In genomic region chr5:159057426-159057825, GRCh38 we compare ENCODE assay signal across 18 cellular contexts. TPM values are rescaled to one million over a fixed set of nuclear protein-coding genes. Genes with fewer than 3 reads are reported as not detected.
A peak's percentile ranks its signal among the peaks of the same experiment; 100 is the strongest.
DNase-seq lines count a peak whose midpoint lies in the region; ATAC-seq and TF ChIP-seq lines count a peak whose summit lies in the region.
"Had no signal": no experiment of that assay in that cellular context is flagged by ENCODE, and none has a peak within 500 bp of the region (broad histone marks: within the 10 kb centered on the region; RNA-seq: fewer than 3 reads in every experiment).

No MANE protein-coding gene starts in this region.

- H3K9me3 ChIP-seq in BLaER1 treated with 17β-estradiol and CSF1 and Interleukin-3, amounts not matched to agents 10 nM and 100 nM (replicated peaks in 1 of 11), result no peaks in the 10 kb centered on the region
- H3K9me3 ChIP-seq in adipocyte (ENCODE audit: control insufficient read depth, low read length), result no peaks in the 10 kb centered on the region
- no peaks in the 10 kb centered on the region for H3K9me3 ChIP-seq in mesenchymal stem cell (ENCODE audit: control insufficient read depth, low read length)
- H3K9me3 ChIP-seq in thoracic aorta, result no peaks in the 10 kb centered on the region
- H3K9me3 ChIP-seq: Peyer's patch had no signal

- no peak overlapping the region for H3K4me3 ChIP-seq in BLaER1 treated with 17β-estradiol and CSF1 and Interleukin-3, amounts not matched to agents 10 nM and 100 nM
- H3K4me3 ChIP-seq in adipocyte (ENCODE audit: low read length), result peak overlapping the region; percentile 4
- H3K4me3 ChIP-seq in mesenchymal stem cell (ENCODE audit: insufficient read depth in 1 of 2, low read depth in 1 of 2, low read length in 2 of 2), result no peak overlapping the region
- H3K4me3 ChIP-seq in thoracic aorta, result no peak overlapping the region
- H3K4me3 ChIP-seq: Peyer's patch had no signal

- H3K4me1 ChIP-seq in BLaER1 treated with 17β-estradiol and CSF1 and Interleukin-3, amounts not matched to agents 10 nM and 100 nM, result peaks cover 81 to 100% (median 95%) of the 10 kb centered on the region in 10 experiments
- H3K4me1 ChIP-seq in adipocyte (ENCODE audit: control insufficient read depth, insufficient read depth, low read length) (peaks cover 88% of the 10 kb centered on the region), mesenchymal stem cell (ENCODE audit: control insufficient read depth, insufficient read depth, low read depth, low read length) (peaks cover 3% of the 10 kb centered on the region), thoracic aorta (ENCODE audit: control insufficient read depth in 1 of 2, low read depth in 2 of 2) (peaks cover 55 to 86% of the 10 kb centered on the region in 2 donors)
- H3K4me1 ChIP-seq: Peyer's patch had no signal

- DNase-seq in adipocyte (ENCODE audit: low read depth) (no peak), mesenchymal stem cell (no peak), thoracic aorta (ENCODE audit: low spot score) (no peak), ecto neural progenitor cell (ENCODE audit: low spot score) (no peak), NCI-H146 (lab: John Stamatoyannopoulos, UW) (no peak), GDM1 (lab: John Stamatoyannopoulos, UW) (no peak)
- DNase-seq: AML-193; CD8-positive, alpha-beta T cell; DND-41; H7; Kasumi-1; NCI-H1417; NCI-H2029; NCI-H510A; NCI-H82; Peyer's patch; Right ventricle myocardium superior had no signal

- H3K23ac ChIP-seq in mesenchymal stem cell (ENCODE audit: low read length in 2 of 2), result no peak overlapping the region

- no peaks in the 10 kb centered on the region for H3K79me1 ChIP-seq in mesenchymal stem cell (replicated peaks; ENCODE audit: low read length, poor library complexity, severe bottlenecking)

- H2AFZ ChIP-seq in mesenchymal stem cell (ENCODE audit: low read depth, low read length), result no peak overlapping the region

- 77% methylated on average over 3 of the region's 3 CpGs for WGBS in mesenchymal stem cell

- no peak overlapping the region for H4K91ac ChIP-seq in mesenchymal stem cell (ENCODE audit: low read length)

- H3K14ac ChIP-seq in mesenchymal stem cell (ENCODE audit: low read length in 2 of 2), result no peak overlapping the region

- H2BK15ac ChIP-seq in mesenchymal stem cell (ENCODE audit: low read depth, poor library complexity, severe bottlenecking), result no peak overlapping the region

- ATAC-seq in thoracic aorta (ENCODE audit: insufficient number of reproducible peaks, low FRiP score, low read depth), result no peak
- ATAC-seq: CD8-positive, alpha-beta T cell had no signal

- TF ChIP-seq CTCF in thoracic aorta (IDR thresholded peaks at IDR 0.05), result no peak

- H3K27ac ChIP-seq in BLaER1 treated with 17β-estradiol and CSF1 and Interleukin-3, amounts not matched to agents 10 nM and 100 nM, result peak overlapping the region in 5 of 11 experiments; percentile 3 to 52 (median 21); a peak in 4 of 22 replicates
- no peak overlapping the region for H3K27ac ChIP-seq in mesenchymal stem cell (ENCODE audit: low read length, poor library complexity, severe bottlenecking)
- H3K27ac ChIP-seq in thoracic aorta, result peak overlapping the region; percentile 84 to 87
- H3K27ac ChIP-seq: Peyer's patch had no signal

- no peak overlapping the region for H3K18ac ChIP-seq in mesenchymal stem cell (ENCODE audit: low read depth in 1 of 2, low read length in 2 of 2)

- H3K36me3 ChIP-seq in BLaER1 treated with 17β-estradiol and CSF1 and Interleukin-3, amounts not matched to agents 10 nM and 100 nM, result peaks cover 0 to 93% (median 68%) of the 10 kb centered on the region in 11 experiments; a peak in 15 of 22 replicates
- H3K36me3 ChIP-seq in adipocyte (ENCODE audit: control insufficient read depth, insufficient read depth, low read length, severe bottlenecking), result peaks cover 22% of the 10 kb centered on the region
- peaks cover 0 to 12% of the 10 kb centered on the region in 2 experiments for H3K36me3 ChIP-seq in mesenchymal stem cell (ENCODE audit: control insufficient read depth in 1 of 2, insufficient read depth in 2 of 2, low read depth in 1 of 2, low read length in 2 of 2)
- H3K36me3 ChIP-seq in thoracic aorta, result no peaks in the 10 kb centered on the region
- H3K36me3 ChIP-seq: Peyer's patch had no signal

- peak overlapping the region in 10 of 11 experiments; percentile 3 to 95 (median 65); a peak in 13 of 22 replicates for H3K4me2 ChIP-seq in BLaER1 treated with 17β-estradiol and CSF1 and Interleukin-3, amounts not matched to agents 10 nM and 100 nM
- H3K4me2 ChIP-seq in mesenchymal stem cell (ENCODE audit: low read length, poor library complexity, severe bottlenecking), result no peak overlapping the region

- peaks cover 0 to 100% (median 79%) of the 10 kb centered on the region in 11 experiments; a peak in 13 of 22 replicates for H4K20me1 ChIP-seq in BLaER1 treated with 17β-estradiol and CSF1 and Interleukin-3, amounts not matched to agents 10 nM and 100 nM

- no peak overlapping the region for H2AK5ac ChIP-seq in mesenchymal stem cell (ENCODE audit: low read length, severe bottlenecking)

- H3K4ac ChIP-seq in mesenchymal stem cell (ENCODE audit: low read depth in 1 of 2, low read length in 2 of 2), result no peak overlapping the region

- H2BK5ac ChIP-seq in mesenchymal stem cell (ENCODE audit: low read depth, low read length, poor library complexity, severe bottlenecking), result no peak overlapping the region

- H2BK12ac ChIP-seq in mesenchymal stem cell (ENCODE audit: low read length in 2 of 2), result peak overlapping the region in 1 of 2 experiments; percentile 54

- no peak overlapping the region for H2BK120ac ChIP-seq in mesenchymal stem cell (ENCODE audit: low read depth, low read length)

- peak overlapping the region in 3 of 11 experiments; percentile 0 to 4 (median 2); a peak in 3 of 22 replicates for H3K9ac ChIP-seq in BLaER1 treated with 17β-estradiol and CSF1 and Interleukin-3, amounts not matched to agents 10 nM and 100 nM
- H3K9ac ChIP-seq in adipocyte (ENCODE audit: low read length), result peak overlapping the region; percentile 79
- H3K9ac ChIP-seq in mesenchymal stem cell (ENCODE audit: low read length), result peak overlapping the region; percentile 39

- no peak overlapping the region for H4K8ac ChIP-seq in mesenchymal stem cell (ENCODE audit: low read length)

- no peaks in the 10 kb centered on the region for H3K27me3 ChIP-seq in BLaER1 treated with 17β-estradiol and CSF1 and Interleukin-3, amounts not matched to agents 10 nM and 100 nM
- H3K27me3 ChIP-seq in adipocyte (replicated peaks; ENCODE audit: control insufficient read depth, insufficient read depth, low read length), result no peaks in the 10 kb centered on the region
- no peaks in the 10 kb centered on the region for H3K27me3 ChIP-seq in mesenchymal stem cell (ENCODE audit: control insufficient read depth in 1 of 2, insufficient read depth in 1 of 2, low read length in 2 of 2)
- no peaks in the 10 kb centered on the region for H3K27me3 ChIP-seq in thoracic aorta (replicated peaks; ENCODE audit: insufficient read depth)

RNA-seq across cellular contexts. Expression of gene EBF1, which starts 42.3 kb away (rescaled TPM):
- 2.7 TPM for polyA plus RNA-seq in mesenchymal stem cell (2013, experiment 1 of 2)
- polyA plus RNA-seq in mesenchymal stem cell (2013, experiment 2 of 2), result 2.5 TPM
- 10 to 100 TPM; 52.1 to 54.4 TPM for total RNA-seq in thoracic aorta
